ENCODE assay signal across 7 cellular contexts in genomic region chr6:108117427-108118358, GRCh38. TPM values are rescaled to one million over a fixed set of nuclear protein-coding genes. Genes with fewer than 3 reads are reported as not detected.
A peak's percentile ranks its signal among the peaks of the same experiment; 100 is the strongest.
DNase-seq lines count a peak whose midpoint lies in the region; FAIRE-seq and TF ChIP-seq lines count a peak whose summit lies in the region.

No MANE protein-coding gene starts in this region.

- H3K36me3 Mint-ChIP-seq in glutamatergic neuron (ENCODE audit: unreplicated experiment): no peaks in the 10 kb centered on the region

- peaks cover 18% of the 10 kb centered on the region for H3K4me1 ChIP-seq in ovary (ENCODE audit: insufficient read depth)

- H3K27ac ChIP-seq in ovary: no peak overlapping the region

- H3K9me3 Mint-ChIP-seq in glutamatergic neuron (ENCODE audit: unreplicated experiment): peaks cover 6% of the 10 kb centered on the region

- CTCF ChIA-PET in GM10248 (lab: Yijun Ruan, JAX): no interaction called here

- intact Hi-C loops in ovary (cut with DNase I): loop anchor here in 2 of 4 donors (5.0 to 10.0 kb wide), 3 partner anchors 147 to 410 kb away; partner anchors contain the start of gene SNX3 (in 1 of the 2)

- peak; percentile 77 for FAIRE-seq in HTR-8/SVneo (lab: Jason Lieb, UNC)

- H3K9me3 ChIP-seq in ovary: no peaks in the 10 kb centered on the region

- no peak for TF ChIP-seq CTCF in GM10248 (IDR thresholded peaks at IDR 0.05; ENCODE audit: control extremely low read depth, extremely low read depth, low read depth, missing control alignments)
- TF ChIP-seq CTCF in glutamatergic neuron (IDR thresholded peaks at IDR 0.05; ENCODE audit: partially characterized antibody, unreplicated experiment): no peak
- TF ChIP-seq CTCF in ovary (IDR thresholded peaks at IDR 0.05): no peak

- H3K36me3 ChIP-seq in ovary: no peaks in the 10 kb centered on the region

- H3K4me3 Mint-ChIP-seq in glutamatergic neuron (ENCODE audit: unreplicated experiment): peak overlapping the region; percentile 89

- DNase-seq in GM10248 (ENCODE audit: extremely low spot score): peak; percentile 63
- no peak for DNase-seq in HTR-8/SVneo (ENCODE audit: insufficient read length, low spot score)
- DNase-seq in activated CD8-positive, alpha-beta memory T cell treated with anti-CD3 and anti-CD28 coated beads, Interleukin-2, amount 50 U/mL, for 48 hours: peak; percentile 68
- peak; percentile 28 for DNase-seq in glutamatergic neuron
- peak in 2 of 5 donors; percentile 38 to 54 for DNase-seq in ovary
- DNase-seq in cerebellar cortex (ENCODE audit: low spot score): no peak
- no peak for DNase-seq in NCI-H2081 (lab: John Stamatoyannopoulos, UW)

- POLR2A ChIA-PET in GM10248 (lab: Yijun Ruan, JAX): no interaction called here

- 2% methylated on average over 61 to 72 of the region's 72 CpGs for WGBS in ovary, 3 donors

- peak overlapping the region; percentile 47 for H3K4me3 ChIP-seq in ovary

- peaks cover 36% of the 10 kb centered on the region for H3K27me3 Mint-ChIP-seq in glutamatergic neuron (ENCODE audit: unreplicated experiment)

- H3K27ac Mint-ChIP-seq in glutamatergic neuron (ENCODE audit: unreplicated experiment): peak overlapping the region; percentile 1

- H3K27me3 ChIP-seq in ovary: no peaks in the 10 kb centered on the region

- peaks cover 33% of the 10 kb centered on the region for H3K4me1 Mint-ChIP-seq in glutamatergic neuron (ENCODE audit: low read depth, unreplicated experiment)

- no peak for TF ChIP-seq EP300 in ovary (IDR thresholded peaks at IDR 0.05)

- TF ChIP-seq POLR2A in ovary (IDR thresholded peaks at IDR 0.05): no peak

RNA-seq across cellular contexts. Expression of gene OSTM1, which starts 43.2 kb away (rescaled TPM):
- total RNA-seq in glutamatergic neuron (ENCODE audit: unreplicated experiment): 47.7 TPM
- total RNA-seq in ovary: 10 to 100 TPM; 17.1 to 55.5 (median 35.2) TPM
- 10 to 100 TPM; 10.9 to 26.1 TPM for polyA plus RNA-seq in ovary

RNA-seq across cellular contexts. Expression of gene NR2E1, which starts 48.1 kb away (rescaled TPM):
- total RNA-seq in glutamatergic neuron (ENCODE audit: unreplicated experiment): not detected
- total RNA-seq in ovary: not detected
- polyA plus RNA-seq in ovary: under 1 TPM in 1 of 2 donors, not detected in 1; 0.02 TPM

Comparison
In these comparisons a context has a peak if more than half of its experiments do, and no peak if none do; other contexts are left out.
1. DNase-seq: peak in GM10248 (single experiment), activated CD8-positive, alpha-beta memory T cell treated with anti-CD3 and anti-CD28 coated beads, Interleukin-2, amount 50 U/mL, for 48 hours (single experiment) and glutamatergic neuron (single experiment); none in HTR-8/SVneo (single experiment), cerebellar cortex (single experiment) and NCI-H2081 (0 of 2).